ENCODE assay signal across 8 cellular contexts in genomic region chr6:89375427-89375868, GRCh38. TPM values are rescaled to one million over a fixed set of nuclear protein-coding genes. Genes with fewer than 3 reads are reported as not detected.
DNase-seq lines count a peak whose midpoint lies in the region; ATAC-seq and TF ChIP-seq lines count a peak whose summit lies in the region.

No MANE protein-coding gene starts in this region.

- no peaks in the 10 kb centered on the region for H3K27me3 ChIP-seq in mammary epithelial cell (ENCODE audit: insufficient read depth, low read length)
- no peaks in the 10 kb centered on the region for H3K27me3 ChIP-seq in mesendoderm (ENCODE audit: insufficient read depth, low read length, poor library complexity)

- WGBS in mammary epithelial cell (ENCODE audit: low coverage, missing lambda C conversion rate): 63% methylated on average over 2 of the region's 2 CpGs
- no CpG with 5 or more reads among the region's 2 CpGs for WGBS in mesendoderm (ENCODE audit: extremely low coverage, insufficient coverage, low lambda C conversion rate)

- no peak overlapping the region for H2BK120ac ChIP-seq in mesendoderm (ENCODE audit: low read depth, low read length)

- intact Hi-C loops in mammary epithelial cell (cut with micrococcal nuclease): no loop called here

- peak; percentile 82 for ATAC-seq in GM18867 (IDR thresholded peaks at IDR 0.05; ENCODE audit: unreplicated experiment)
- peak; percentile 83 for ATAC-seq in HG03039 (IDR thresholded peaks at IDR 0.05; ENCODE audit: unreplicated experiment)

- no peaks in the 10 kb centered on the region for H3K9me3 ChIP-seq in mammary epithelial cell (replicated peaks; ENCODE audit: insufficient read depth, low read length)

- CTCF ChIA-PET in mammary epithelial cell (lab: Charles Lee; ENCODE audit: low non-redundant PET): no interaction called here

- dilution Hi-C loops in mammary epithelial cell (cut with HindIII; ENCODE audit: low sequenced_read_pairs): no loop called here

- no peak overlapping the region for H2AK5ac ChIP-seq in mesendoderm (ENCODE audit: low read length)

- no peak overlapping the region for H3K9ac ChIP-seq in mammary epithelial cell (ENCODE audit: insufficient read depth, low read length)
- no peak overlapping the region for H3K9ac ChIP-seq in mesendoderm (ENCODE audit: low read length)

- no TSS peak for BruUV-seq in mammary epithelial cell (replicated peaks; lab: Mats Ljungman, UMichigan)

- H3K4ac ChIP-seq in mesendoderm (ENCODE audit: low read depth, low read length): no peak overlapping the region

- no peaks in the 10 kb centered on the region for H3K79me1 ChIP-seq in mesendoderm (ENCODE audit: low read length)

- H3K23ac ChIP-seq in mesendoderm (ENCODE audit: low read length): no peak overlapping the region

- H3K4me2 ChIP-seq in mammary epithelial cell (ENCODE audit: insufficient read depth, low read depth, low read length) (no peak overlapping the region), mesendoderm (ENCODE audit: low read length) (no peak overlapping the region)

- no peak overlapping the region for H2AFZ ChIP-seq in mammary epithelial cell (ENCODE audit: low read depth, low read length)

- H2BK5ac ChIP-seq in mesendoderm (ENCODE audit: low read length): no peak overlapping the region

- peak overlapping the region; percentile 37 for H3K56ac ChIP-seq in mesendoderm (ENCODE audit: low read length)

- DNase-seq in ACHN: peak; percentile 58
- DNase-seq in NCI-H2029 (lab: John Stamatoyannopoulos, UW): peak; percentile 97
- DNase-seq in T-helper 22 cell (ENCODE audit: low read depth): peak; percentile 56
- DNase-seq in mammary epithelial cell: peak; percentile 32
- peak; percentile 97 for DNase-seq in mesendoderm
- no peak for DNase-seq in putamen (ENCODE audit: low spot score)

- H4K8ac ChIP-seq in mesendoderm (ENCODE audit: low read depth, low read length): no peak overlapping the region

- H2BK15ac ChIP-seq in mesendoderm (replicated peaks; ENCODE audit: low read depth): no peak overlapping the region

- no peaks in the 10 kb centered on the region for H3K4me1 ChIP-seq in mammary epithelial cell (ENCODE audit: insufficient read depth, low read length)
- no peaks in the 10 kb centered on the region for H3K4me1 ChIP-seq in mesendoderm (ENCODE audit: control insufficient read depth, low read depth, low read length)

- no peaks in the 10 kb centered on the region for H4K20me1 ChIP-seq in mammary epithelial cell (ENCODE audit: insufficient read depth, low read length)

- H3K27ac ChIP-seq in mammary epithelial cell (ENCODE audit: insufficient read depth, low read depth, low read length) (no peak overlapping the region), mesendoderm (ENCODE audit: low read depth, low read length) (no peak overlapping the region)

- H3K36me3 ChIP-seq in mammary epithelial cell (ENCODE audit: insufficient read depth, low read length): no peaks in the 10 kb centered on the region
- no peaks in the 10 kb centered on the region for H3K36me3 ChIP-seq in mesendoderm (ENCODE audit: control insufficient read depth, insufficient read depth, low read length)

- H3K4me3 ChIP-seq in mammary epithelial cell (replicated peaks in 1 of 3; ENCODE audit: insufficient read depth in 1 of 3, low read depth in 2 of 3, low read length in 3 of 3): no peak overlapping the region
- no peak overlapping the region for H3K4me3 ChIP-seq in mesendoderm (ENCODE audit: low read length)

- H3K79me2 ChIP-seq in mammary epithelial cell (ENCODE audit: insufficient read depth, low read length) (no peaks in the 10 kb centered on the region), mesendoderm (ENCODE audit: control insufficient read depth, insufficient read depth, low read length) (no peaks in the 10 kb centered on the region)

- peak; percentile 2 to 46 for TF ChIP-seq CTCF in mammary epithelial cell (conservative IDR thresholded peaks at IDR 0.05 in 1 of 2, IDR thresholded peaks at IDR 0.05 in 1 of 2; ENCODE audit: extremely low read depth in 1 of 2, insufficient read depth in 1 of 2, low read depth in 1 of 2, low read length in 2 of 2)

- H3K18ac ChIP-seq in mesendoderm (ENCODE audit: low read length): no peak overlapping the region

- in situ Hi-C loops in ACHN (cut with HindIII; ENCODE audit: low pct_ligation_motif_present, low pct_unique_long_range_greater_than_20kb, low sequenced_read_pairs) (no loop called here), mammary epithelial cell (cut with MboI; ENCODE audit: low sequenced_read_pairs in 2 of 2) (no loop called here)

- no peak overlapping the region for H4K5ac ChIP-seq in mesendoderm (ENCODE audit: low read length)

RNA-seq across cellular contexts. Expression of gene UBE2J1, which starts 22.9 kb away (rescaled TPM):
- 10 to 100 TPM; 22.9 to 25.3 TPM for total RNA-seq in mammary epithelial cell
- polyA plus RNA-seq in mammary epithelial cell: 15.1 TPM
- 11.0 TPM for polyA minus RNA-seq in mammary epithelial cell
- 34.6 TPM for polyA plus RNA-seq in mesendoderm (2013, experiment 1 of 2)
- 35.3 TPM for polyA plus RNA-seq in mesendoderm (2013, experiment 2 of 2)

RNA-seq across cellular contexts. Expression of gene RRAGD, which starts 36.6 kb away (rescaled TPM):
- total RNA-seq in mammary epithelial cell: 1 to 10 TPM; 1.1 to 8.0 TPM
- polyA plus RNA-seq in mammary epithelial cell: 0.20 TPM
- polyA minus RNA-seq in mammary epithelial cell: 3.7 TPM
- polyA plus RNA-seq in mesendoderm (2013, experiment 1 of 2): 3.5 TPM
- polyA plus RNA-seq in mesendoderm (2013, experiment 2 of 2): 3.8 TPM

RNA-seq across cellular contexts. Expression of gene ANKRD6, which starts 57.5 kb away (rescaled TPM):
- 10 to 100 TPM; 23.4 to 25.8 TPM for total RNA-seq in mammary epithelial cell
- 11.5 TPM for polyA plus RNA-seq in mammary epithelial cell
- 13.9 TPM for polyA minus RNA-seq in mammary epithelial cell
- 11.3 TPM for polyA plus RNA-seq in mesendoderm (2013, experiment 1 of 2)
- polyA plus RNA-seq in mesendoderm (2013, experiment 2 of 2): 11.2 TPM
